In genomic region chr7:29622335-29623265, GRCh38 we compare ENCODE assay signal across 10 cellular contexts. TPM values are rescaled to one million over a fixed set of nuclear protein-coding genes. Genes with fewer than 3 reads are reported as not detected.
DNase-seq lines count a peak whose midpoint lies in the region; ATAC-seq and TF ChIP-seq lines count a peak whose summit lies in the region.
"Had no signal": no experiment of that assay in that cellular context is flagged by ENCODE, and none has a peak within 500 bp of the region (broad histone marks: within the 10 kb centered on the region; RNA-seq: fewer than 3 reads in every experiment).

No MANE protein-coding gene starts in this region.

- H3K9ac ChIP-seq in skeletal muscle satellite cell (ENCODE audit: low read depth, low read length) = peak overlapping the region; percentile 2
- H3K9ac ChIP-seq: BLaER1 had no signal

- H3K9me3 ChIP-seq in PC-9 (ENCODE audit: insufficient read depth, low read depth) (peaks cover 7% of the 10 kb centered on the region; the same call in 1 of the 2 replicates), skeletal muscle satellite cell (replicated peaks; ENCODE audit: low read length) (no peaks in the 10 kb centered on the region)
- H3K9me3 ChIP-seq: BLaER1 had no signal

- DNase-seq in NCI-H2081 (lab: John Stamatoyannopoulos, UW) = peak; percentile 16 to 62
- DNase-seq in NCI-H2081 treated with DMSO at 0.1 percent for 48 hours (lab: John Stamatoyannopoulos, UW) = no peak
- DNase-seq in PC-9 = peak; percentile 75 to 98
- peak; percentile 91 for DNase-seq in fibroblast of gingiva (ENCODE audit: low read depth)
- no peak for DNase-seq in NCI-H2171 (lab: John Stamatoyannopoulos, UW)
- no peak for DNase-seq in activated T-cell treated with anti-CD3 and anti-CD28 coated beads, Interleukin-2, amount 50 U/mL, for 1 hour
- DNase-seq: activated T-cell treated with anti-CD3 and anti-CD28 coated beads for 4 hours had no signal

- POLR2A ChIA-PET in PC-9 (lab: Charles Lee; ENCODE audit: unreplicated experiment) = interaction anchor here (0.5 kb wide), 1 partner anchor 14 kb away, joined by 3 read pairs; no protein-coding TSS in a partner anchor

- 0 out of 2 replicates have a peak, but pooled peaks have one; percentile 19 for TF ChIP-seq CTCF in PC-9 (conservative IDR thresholded peaks at IDR 0.05)

- H3K36me3 ChIP-seq in PC-9 (ENCODE audit: low read depth) = no peaks in the 10 kb centered on the region
- no peaks in the 10 kb centered on the region for H3K36me3 ChIP-seq in skeletal muscle satellite cell (ENCODE audit: insufficient read depth, low read length)
- H3K36me3 ChIP-seq: BLaER1 had no signal

- intact Hi-C loops in PC-9 (cut with micrococcal nuclease; ENCODE audit: unreplicated experiment) = loop anchor here (1.0 to 10.0 kb wide), 4 partner anchors 58 to 852 kb away; partner anchors contain the start of gene NOD1

- H4K20me1 ChIP-seq in PC-9 (ENCODE audit: insufficient read depth) = no peaks in the 10 kb centered on the region
- H4K20me1 ChIP-seq: BLaER1 had no signal

- H3K4me3 ChIP-seq in PC-9 (peak overlapping the region; percentile 24; the same call in 1 of the 2 replicates), skeletal muscle satellite cell (ENCODE audit: low read length) (peak overlapping the region; percentile 44)
- H3K4me3 ChIP-seq: BLaER1 had no signal

- TSS peak; percentile 77 for BruUV-seq in PC-9 (replicated peaks; lab: Mats Ljungman, UMichigan)

- H3K79me2 ChIP-seq in PC-9 (ENCODE audit: low read depth) = no peaks in the 10 kb centered on the region

- peak overlapping the region; percentile 45; the same call in 1 of the 2 replicates for H2AFZ ChIP-seq in PC-9

- peaks cover 49% of the 10 kb centered on the region for H3K4me1 ChIP-seq in PC-9 (replicated peaks; ENCODE audit: insufficient read depth)
- peaks cover 14% of the 10 kb centered on the region for H3K4me1 ChIP-seq in skeletal muscle satellite cell (ENCODE audit: control insufficient read depth, insufficient read depth, low read length)
- H3K4me1 ChIP-seq: BLaER1 had no signal

- no peaks in the 10 kb centered on the region for H3K9me2 ChIP-seq in PC-9 (ENCODE audit: insufficient read depth)

- peaks cover 35% of the 10 kb centered on the region for H3F3A ChIP-seq in PC-9 (ENCODE audit: insufficient read depth, low read depth)

- peak overlapping the region; percentile 72 for H3K4me2 ChIP-seq in PC-9
- peak overlapping the region; percentile 66 for H3K4me2 ChIP-seq in skeletal muscle satellite cell (ENCODE audit: low read length)
- H3K4me2 ChIP-seq: BLaER1 had no signal

- peak overlapping the region; percentile 91 for H3K27ac ChIP-seq in PC-9
- H3K27ac ChIP-seq: BLaER1 had no signal

- CTCF ChIA-PET in PC-9 (lab: Charles Lee) = interaction anchor here (0.5 to 0.6 kb wide), 4 partner anchors 13 to 663 kb away, joined by 3 read pairs; no protein-coding TSS in a partner anchor

- no peak for ATAC-seq in HG02938 (IDR thresholded peaks at IDR 0.05; ENCODE audit: unreplicated experiment)

- H3K27me3 ChIP-seq in PC-9 (ENCODE audit: insufficient read depth, low read depth) (no peaks in the 10 kb centered on the region), skeletal muscle satellite cell (ENCODE audit: control insufficient read depth, insufficient read depth, low read length) (no peaks in the 10 kb centered on the region)
- H3K27me3 ChIP-seq: BLaER1 had no signal

RNA-seq across cellular contexts. Expression of gene PRR15, which starts 59.0 kb away (rescaled TPM):
- 64.9 and 71.6 TPM in 2 replicates for total RNA-seq in PC-9 (2021)
- 0.22 and 0.25 TPM in 2 replicates for total RNA-seq in skeletal muscle satellite cell (2012; rRNA removed)

Comparison
In these comparisons a context has a peak if more than half of its experiments do, and no peak if none do; other contexts are left out.
1. DNase-seq: peak in NCI-H2081 (2 of 2), PC-9 (2 of 2) and fibroblast of gingiva (single experiment); none in NCI-H2081 treated with DMSO at 0.1 percent for 48 hours (single experiment), NCI-H2171 (single experiment) and activated T-cell treated with anti-CD3 and anti-CD28 coated beads, Interleukin-2, amount 50 U/mL, for 1 hour (single experiment).